Comparison of ENCODE assay signal across 7 cellular contexts in the genomic region with DNA sequence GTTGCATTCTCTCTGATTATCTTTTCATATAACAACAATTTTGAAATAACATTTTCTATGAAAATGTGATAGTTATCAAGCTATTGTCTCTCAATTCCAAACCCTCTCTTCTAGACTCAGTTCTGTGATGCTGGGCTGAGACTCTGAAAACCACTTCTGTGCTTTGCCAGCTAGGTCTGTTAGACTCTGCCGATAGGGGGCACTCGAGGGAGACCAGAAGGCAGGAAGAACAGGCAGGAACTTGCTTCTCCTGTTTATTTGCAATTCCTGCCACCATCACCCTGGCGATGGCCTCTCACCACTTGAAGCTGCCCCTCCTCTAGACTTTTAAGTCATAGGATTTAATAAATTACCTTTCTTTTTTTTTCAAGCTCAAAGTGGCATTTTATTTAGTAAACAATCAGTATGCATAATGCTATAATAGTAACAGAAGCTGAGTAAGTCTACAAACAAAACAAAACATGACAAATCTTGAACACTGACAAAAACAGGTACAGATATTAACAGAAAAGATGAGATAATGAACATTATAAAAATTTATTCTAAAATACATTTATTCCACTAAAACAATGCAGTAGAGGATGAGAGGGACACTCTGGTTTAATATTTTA.
DNase-seq lines count a peak whose midpoint lies in the region; TF ChIP-seq lines count a peak whose summit lies in the region.

No MANE protein-coding gene starts in this region.

- DNase-seq in NCI-H1105 treated with DMSO at 0.1 percent for 48 hours (lab: John Stamatoyannopoulos, UW) (peak; percentile 51), T-helper 22 cell (ENCODE audit: low read depth) (peak; percentile 7), astrocyte of the cerebellum (ENCODE audit: low read depth) (no peak), iPS-NIHi7 (ENCODE audit: extremely low spot score) (peak; percentile 84)
- DNase-seq in stimulated activated CD4-positive, alpha-beta T cell treated with anti-CD3 and anti-CD28 coated beads, Interleukin-1b, Interleukin-23, amount 100 ng/mL, for 48 hours, result peak; percentile 70

- peak; percentile 56 for TF ChIP-seq CTCF in GM12801 (IDR thresholded peaks at IDR 0.05; ENCODE audit: extremely low read depth, insufficient read length)
- TF ChIP-seq CTCF in HEK293 (tag by site-specific recombination; IDR thresholded peaks at IDR 0.05), result 0 out of 2 replicates have a peak, but pooled peaks have one; percentile 15
- peak; percentile 62 for TF ChIP-seq CTCF in astrocyte of the cerebellum (IDR thresholded peaks at IDR 0.05; ENCODE audit: low read depth, low read length, missing control alignments)

- POLR2A ChIA-PET in HEK293 (lab: Yijun Ruan, JAX), result no interaction called here

- H3K9me3 ChIP-seq in HEK293 (ENCODE audit: control insufficient read depth, insufficient read depth, low read depth, low read length), result no peaks in the 10 kb centered on the region

- no peaks in the 10 kb centered on the region for H3K4me1 ChIP-seq in HEK293 (ENCODE audit: control insufficient read depth, insufficient read depth, low read length)

- no peaks in the 10 kb centered on the region for H3K36me3 ChIP-seq in HEK293 (ENCODE audit: control insufficient read depth in 2 of 2, insufficient read depth in 1 of 2, low read length in 2 of 2)

- CTCF ChIA-PET in HEK293 (lab: Yijun Ruan, JAX), result interaction anchor here (0.5 to 1.6 kb wide), 26 partner anchors 9 to 701 kb away, joined by 3 to 9 read pairs (median 4); no protein-coding TSS in a partner anchor

- H3K4me3 ChIP-seq in HEK293 (ENCODE audit: low read depth, low read length) (no peak overlapping the region), astrocyte of the cerebellum (ENCODE audit: low read depth, low read length) (no peak overlapping the region)

- in situ Hi-C loops in astrocyte of the cerebellum (cut with HindIII; ENCODE audit: low sequenced_read_pairs), result no loop called here

- no peak overlapping the region for H3K27ac ChIP-seq in HEK293 (ENCODE audit: extremely low read depth, low read depth, low read length)

TF ChIP-seq in HEK293, 187 proteins besides CTCF, POLR2A, EP300 and RAD21:
- TF ChIP-seq ZNF140 (tag by site-specific recombination; IDR thresholded peaks at IDR 0.05), result no peak
- no peak for TF ChIP-seq ZBTB21 (tag by site-specific recombination; IDR thresholded peaks at IDR 0.05)
- no peak for TF ChIP-seq ZNF529 (tag by site-specific recombination; IDR thresholded peaks at IDR 0.05; ENCODE audit: insufficient replicate concordance)
- TF ChIP-seq ZNF10 (tag by site-specific recombination; IDR thresholded peaks at IDR 0.05), result no peak
